In genomic region chr1:205294914-205295310, GRCh38 we compare ENCODE assay signal across 10 cellular contexts. TPM values are rescaled to one million over a fixed set of nuclear protein-coding genes. Genes with fewer than 3 reads are reported as not detected.
DNase-seq lines count a peak whose midpoint lies in the region; ATAC-seq, FAIRE-seq and TF ChIP-seq lines count a peak whose summit lies in the region.
"Had no signal": no experiment of that assay in that cellular context is flagged by ENCODE, and none has a peak within 500 bp of the region (broad histone marks: within the 10 kb centered on the region; RNA-seq: fewer than 3 reads in every experiment).

No MANE protein-coding gene starts in this region.

- H3K79me2 ChIP-seq in ACC112 (ENCODE audit: control insufficient read depth, insufficient read depth, low read length, unreplicated experiment), result no peaks in the 10 kb centered on the region
- no peaks in the 10 kb centered on the region for H3K79me2 ChIP-seq in PC-3 (ENCODE audit: low read length)
- no peaks in the 10 kb centered on the region for H3K79me2 ChIP-seq in neural cell (replicated peaks; ENCODE audit: insufficient read depth, low read length)

- no peaks in the 10 kb centered on the region for H3K9me2 ChIP-seq in PC-3 (replicated peaks; ENCODE audit: low read length)
- H3K9me2 ChIP-seq in neural cell (ENCODE audit: insufficient read depth, low read length), result no peaks in the 10 kb centered on the region

- H3K4me3 ChIP-seq in ACC112 (ENCODE audit: low read depth, low read length) (no peak overlapping the region), PC-3 (ENCODE audit: low read length) (no peak overlapping the region), esophagus muscularis mucosa (no peak overlapping the region), neural cell (ENCODE audit: low read length) (no peak overlapping the region)

- H3F3A ChIP-seq in PC-3 (ENCODE audit: low read length, unreplicated experiment) (no peaks in the 10 kb centered on the region), neural cell (ENCODE audit: insufficient read depth, low read length, poor library complexity, severe bottlenecking) (no peaks in the 10 kb centered on the region)

- TF ChIP-seq EP300 in esophagus muscularis mucosa (IDR thresholded peaks at IDR 0.05) (no peak), neural cell (conservative IDR thresholded peaks at IDR 0.05; ENCODE audit: poor library complexity, severe bottlenecking) (no peak)

- POLR2A ChIA-PET in PC-3 (lab: Charles Lee; ENCODE audit: unreplicated experiment), result interaction anchor here (0.9 kb wide), 1 partner anchor 25 kb away, joined by 3 read pairs; no protein-coding TSS in a partner anchor

- TF ChIP-seq CTCF in PC-3 (conservative IDR thresholded peaks at IDR 0.05; ENCODE audit: low read depth, low read length) (no peak), esophagus muscularis mucosa (IDR thresholded peaks at IDR 0.05) (no peak), neural cell (IDR thresholded peaks at IDR 0.05; ENCODE audit: poor library complexity, severe bottlenecking) (no peak)

- no peaks in the 10 kb centered on the region for H3K36me3 ChIP-seq in ACC112 (ENCODE audit: insufficient read depth, low read length)
- H3K36me3 ChIP-seq in PC-3 (ENCODE audit: low read depth, low read length), result no peaks in the 10 kb centered on the region
- H3K36me3 ChIP-seq in esophagus muscularis mucosa, result no peaks in the 10 kb centered on the region
- H3K36me3 ChIP-seq in neural cell (ENCODE audit: insufficient read depth, low read length), result no peaks in the 10 kb centered on the region

- H2AFZ ChIP-seq in ACC112 (ENCODE audit: low read length, unreplicated experiment) (no peak overlapping the region), PC-3 (ENCODE audit: low read length) (no peak overlapping the region), neural cell (ENCODE audit: low read depth, low read length) (no peak overlapping the region)

- H3K27ac ChIP-seq in ACC112 (ENCODE audit: low read depth, low read length) (peak overlapping the region; percentile 75), PC-3 (ENCODE audit: low read length) (peak overlapping the region; percentile 73), esophagus muscularis mucosa (replicated peaks in 1 of 4) (peak overlapping the region; percentile 0 to 37 (median 16)), neural cell (ENCODE audit: low read length) (no peak overlapping the region)

- H3K9me3 ChIP-seq in PC-3 (ENCODE audit: low read length) (no peaks in the 10 kb centered on the region), esophagus muscularis mucosa (no peaks in the 10 kb centered on the region), neural cell (ENCODE audit: low read length) (no peaks in the 10 kb centered on the region)

- no peak for TF ChIP-seq POLR2A in esophagus muscularis mucosa (IDR thresholded peaks at IDR 0.05; ENCODE audit: low read depth)

- DNase-seq in PC-3, result peak; percentile 40
- DNase-seq in esophagus muscularis mucosa (ENCODE audit: extremely low spot score), result no peak
- no peak for DNase-seq in GM19239 (ENCODE audit: insufficient read length, low spot score)
- no peak for DNase-seq in cerebellar nuclear complex (lab: John Stamatoyannopoulos, UW)
- no peak for DNase-seq in activated gamma-delta T cell (lab: John Stamatoyannopoulos, UW)
- DNase-seq: activated CD8-positive, alpha-beta T cell treated with anti-CD3 and anti-CD28 coated beads, Interleukin-2, amount 10 ng/mL, durations not matched to agents 7 days and 5 days; NCI-H345 had no signal

- ATAC-seq in PC-3, result peak; percentile 11
- no peak for ATAC-seq in GM19455 (IDR thresholded peaks at IDR 0.05; ENCODE audit: unreplicated experiment)
- ATAC-seq: activated CD8-positive, alpha-beta T cell treated with anti-CD3 and anti-CD28 coated beads, Interleukin-2, amount 10 ng/mL, durations not matched to agents 7 days and 5 days had no signal

- no peaks in the 10 kb centered on the region for H4K20me1 ChIP-seq in PC-3 (ENCODE audit: low read length)
- no peaks in the 10 kb centered on the region for H4K20me1 ChIP-seq in neural cell (ENCODE audit: insufficient read depth)

- CTCF ChIA-PET in PC-3 (lab: Charles Lee), result interaction anchor here (0.7 to 1.0 kb wide), 3 partner anchors 10 to 30 kb away, joined by 3 to 5 read pairs (median 4); no protein-coding TSS in a partner anchor

- peak overlapping the region; percentile 58 for H3K4me2 ChIP-seq in PC-3 (ENCODE audit: low read length)
- H3K4me2 ChIP-seq in neural cell (ENCODE audit: low read length), result no peak overlapping the region

- H3K27me3 ChIP-seq in ACC112 (ENCODE audit: insufficient read depth, low read length), result no peaks in the 10 kb centered on the region
- no peaks in the 10 kb centered on the region for H3K27me3 ChIP-seq in PC-3 (ENCODE audit: low read length)
- no peaks in the 10 kb centered on the region for H3K27me3 ChIP-seq in esophagus muscularis mucosa
- no peaks in the 10 kb centered on the region for H3K27me3 ChIP-seq in neural cell (ENCODE audit: insufficient read depth, low read depth, low read length)

- intact Hi-C loops in PC-3 (cut with micrococcal nuclease), result no loop called here
- intact Hi-C loops in esophagus muscularis mucosa (cut with DNase I), result no loop called here

- H3K4me1 ChIP-seq in ACC112 (ENCODE audit: control insufficient read depth, insufficient read depth, low read length, unreplicated experiment) (peaks cover 46% of the 10 kb centered on the region), PC-3 (ENCODE audit: insufficient read depth, low read length) (peaks cover 44% of the 10 kb centered on the region), esophagus muscularis mucosa (peaks cover 14 to 18% (median 16%) of the 10 kb centered on the region in 4 donors)

- peak overlapping the region; percentile 28 for H3K9ac ChIP-seq in PC-3 (ENCODE audit: low read length)
- H3K9ac ChIP-seq in neural cell (ENCODE audit: low read length), result no peak overlapping the region

- WGBS in esophagus muscularis mucosa, result 86% methylated on average over 5 of the region's 5 CpGs

- BruUV-seq in PC-3 (replicated peaks; lab: Mats Ljungman, UMichigan), result no TSS peak

- TF ChIP-seq RAD21 in neural cell (conservative IDR thresholded peaks at IDR 0.05), result no peak

- FAIRE-seq in GM19239 (lab: Jason Lieb, UNC), result no peak

TF ChIP-seq in neural cell, 6 proteins besides CTCF, POLR2A, EP300 and RAD21:
- TF ChIP-seq EZH2 (IDR thresholded peaks at IDR 0.05; ENCODE audit: borderline replicate concordance, insufficient read depth, low read length, poor library complexity, severe bottlenecking), result no peak
- TF ChIP-seq REST (IDR thresholded peaks at IDR 0.05; ENCODE audit: borderline replicate concordance), result peak; percentile 22
TF ChIP-seq in neural cell: peak in this region for 1.

RNA-seq across cellular contexts. Expression of gene NUAK2, which starts 26.6 kb away (rescaled TPM):
- total RNA-seq in PC-3 (2014; rRNA removed), result 3.8 and 4.8 TPM in 2 replicates
- under 1 TPM; 0.42 to 0.86 (median 0.74) TPM for total RNA-seq in esophagus muscularis mucosa
- polyA plus RNA-seq in neural cell, result 1.4 and 2.9 TPM in 2 replicates
- 2.5 and 3.2 TPM in 2 replicates for polyA minus RNA-seq in neural cell
